23 cellular contexts compared by ENCODE assay signal in the genomic region with DNA sequence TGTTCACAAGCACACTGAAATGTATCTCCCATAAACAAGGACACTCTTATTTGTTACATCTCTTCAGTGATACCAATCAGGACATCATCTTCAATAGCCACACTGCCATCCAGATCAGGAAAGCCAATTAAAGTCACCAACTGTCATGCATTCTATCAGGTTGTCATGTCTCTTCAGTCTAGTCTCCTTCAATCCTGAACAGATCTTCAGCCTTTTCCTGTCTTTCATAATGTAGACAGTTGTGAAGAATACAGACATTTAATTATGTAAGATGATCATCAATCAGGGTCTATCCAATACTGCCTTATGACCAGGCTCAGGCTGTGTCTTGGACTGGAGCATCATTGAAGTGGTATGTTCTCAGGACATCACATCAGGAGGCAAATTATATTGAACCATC.
"Had no signal": no experiment of that assay in that cellular context is flagged by ENCODE, and none has a peak within 500 bp of the region (broad histone marks: within the 10 kb centered on the region; RNA-seq: fewer than 3 reads in every experiment).

No MANE protein-coding gene starts in this region.

- DNase-seq: dermis blood vessel endothelial cell; dorsolateral prefrontal cortex; effector CD4-positive, alpha-beta T cell; effector memory CD4-positive, alpha-beta T cell; foreskin keratinocyte; heart left ventricle; hypothalamus; immature natural killer cell; islet precursor cell; kidney; kidney glomerular epithelial cell; left colon; left ventricle myocardium superior; lower lobe of right lung; mesenchymal stem cell; mucosa of descending colon; naive B cell; naive thymus-derived CD8-positive, alpha-beta T cell had no signal

- H3K4me3 ChIP-seq: coronary artery, dorsolateral prefrontal cortex, esophagus muscularis mucosa, gastroesophageal sphincter, heart left ventricle, hepatocyte, lower lobe of right lung, mucosa of descending colon had no signal

- H3K36me3 ChIP-seq: esophagus muscularis mucosa, gastroesophageal sphincter, heart left ventricle, lower lobe of right lung had no signal

- FAIRE-seq: endothelial cell of umbilical vein, kidney had no signal

- H3K4me1 ChIP-seq: esophagus muscularis mucosa, foreskin keratinocyte, gastroesophageal sphincter, heart left ventricle, lower lobe of right lung had no signal

- H3K27me3 ChIP-seq: dorsolateral prefrontal cortex, esophagus muscularis mucosa, foreskin keratinocyte, gastroesophageal sphincter, heart left ventricle, hepatocyte had no signal

- H3K9me3 ChIP-seq: esophagus muscularis mucosa, gastroesophageal sphincter, heart left ventricle, lower lobe of right lung, mucosa of descending colon had no signal

- H3K27ac ChIP-seq: coronary artery, dorsolateral prefrontal cortex, esophagus muscularis mucosa, foreskin keratinocyte, gastroesophageal sphincter, heart left ventricle, hepatocyte, lower lobe of right lung had no signal
